16 cellular contexts compared by ENCODE assay signal in the genomic region with DNA sequence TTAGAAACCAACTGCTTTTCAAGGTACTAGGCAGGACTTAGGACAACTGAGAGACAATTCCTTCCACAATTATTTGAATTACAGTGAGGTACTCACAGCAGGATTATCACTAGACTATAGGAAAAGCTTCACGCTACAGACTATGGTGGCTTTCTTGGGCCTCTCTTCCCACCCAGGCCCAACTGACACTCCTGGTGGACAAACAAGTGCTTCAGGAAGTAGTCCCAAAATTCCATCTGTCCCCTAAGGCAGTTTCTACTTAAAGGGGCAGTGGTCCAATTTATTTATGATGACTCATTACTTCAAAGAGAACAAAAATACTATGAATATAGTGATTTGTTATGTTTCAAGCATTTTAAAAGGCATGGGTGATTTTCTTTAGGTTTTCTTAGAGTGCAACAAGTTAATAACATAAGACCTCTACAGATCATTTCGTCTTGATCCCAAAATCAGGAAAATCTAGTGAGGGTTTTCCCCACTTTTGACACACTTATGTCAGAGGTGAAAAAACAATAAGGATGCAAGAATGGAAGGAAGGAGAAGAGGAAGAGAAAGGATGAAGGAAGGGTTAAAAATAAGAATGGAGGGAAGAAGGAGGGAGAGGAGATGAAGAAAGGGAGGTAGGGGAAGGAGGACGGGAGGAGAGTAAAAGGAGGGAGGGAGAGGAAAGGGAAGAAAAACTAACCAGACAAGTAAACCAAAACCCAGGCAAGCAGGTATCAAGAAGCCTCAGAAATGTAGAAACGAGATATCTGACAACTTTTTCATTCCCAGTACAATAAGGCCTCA.
A peak's percentile ranks its signal among the peaks of the same experiment; 100 is the strongest.
DNase-seq lines count a peak whose midpoint lies in the region; ATAC-seq and TF ChIP-seq lines count a peak whose summit lies in the region.
"Had no signal": no experiment of that assay in that cellular context is flagged by ENCODE, and none has a peak within 500 bp of the region (broad histone marks: within the 10 kb centered on the region; RNA-seq: fewer than 3 reads in every experiment).

No MANE protein-coding gene starts in this region.

- DNase-seq in ACHN: peak; percentile 38
- peak; percentile 27 for DNase-seq in HS-27A (ENCODE audit: low read depth)
- no peak for DNase-seq in body of pancreas
- peak; percentile 13 for DNase-seq in mesenchymal stem cell
- no peak for DNase-seq in stimulated activated naive B cell treated with anti-CD40 and anti-IgM and Interleukin-4, amounts not matched to agents 10 μg/mL and 1 μg/mL and 100 μg/mL, for 72 hours
- DNase-seq in iPS-NIHi7 (ENCODE audit: extremely low spot score): no peak
- no peak for DNase-seq in UCSD-AML1 (lab: John Stamatoyannopoulos, UW; ENCODE audit: unreplicated experiment)
- no peak for DNase-seq in MV-4-11 (lab: John Stamatoyannopoulos, UW)
- DNase-seq: activated CD4-positive, alpha-beta T cell treated with anti-CD3 and anti-CD28 coated beads, Interleukin-2, amount 50 U/mL, for 48 hours; activated naive CD4-positive, alpha-beta T cell treated with Interleukin-2 at 50 U/mL for 16 hours; hippocampal formation; uterus had no signal

- H2BK120ac ChIP-seq in mesenchymal stem cell (ENCODE audit: low read depth, low read length): no peak overlapping the region

- peak; percentile 50 for ATAC-seq in body of pancreas
- no peak for ATAC-seq in stimulated activated naive B cell treated with anti-CD40 and anti-IgM and Interleukin-4, amounts not matched to agents 10 μg/mL and 1 μg/mL and 100 μg/mL, for 72 hours (replicated peaks)
- ATAC-seq: sciatic nerve had no signal

- H3K79me1 ChIP-seq in mesenchymal stem cell (replicated peaks; ENCODE audit: low read length, poor library complexity, severe bottlenecking): peaks cover 16% of the 10 kb centered on the region

- no peak overlapping the region for H2AFZ ChIP-seq in mesenchymal stem cell (ENCODE audit: low read depth, low read length)

- H3K36me3 Mint-ChIP-seq in stimulated activated naive B cell treated with anti-CD40 and anti-IgM and Interleukin-4, amounts not matched to agents 10 μg/mL and 1 μg/mL and 100 μg/mL, for 72 hours: no peaks in the 10 kb centered on the region
- H3K36me3 Mint-ChIP-seq: CD14-positive monocyte had no signal

- H3K4me2 ChIP-seq in mesenchymal stem cell (ENCODE audit: low read length, poor library complexity, severe bottlenecking): no peak overlapping the region

- intact Hi-C loops in body of pancreas (cut with DNase I): no loop called here

- no peak overlapping the region for H2BK5ac ChIP-seq in mesenchymal stem cell (ENCODE audit: low read depth, low read length, poor library complexity, severe bottlenecking)

- H3K36me3 ChIP-seq in body of pancreas (replicated peaks in 1 of 2; ENCODE audit: insufficient read depth in 1 of 2, low read depth in 2 of 2) (no peaks in the 10 kb centered on the region), mesenchymal stem cell (ENCODE audit: control insufficient read depth in 1 of 2, insufficient read depth in 2 of 2, low read depth in 1 of 2, low read length in 2 of 2) (peaks cover 3 to 11% of the 10 kb centered on the region in 2 experiments)
- H3K36me3 ChIP-seq: uterus had no signal

- H3K27me3 Mint-ChIP-seq in stimulated activated naive B cell treated with anti-CD40 and anti-IgM and Interleukin-4, amounts not matched to agents 10 μg/mL and 1 μg/mL and 100 μg/mL, for 72 hours: no peaks in the 10 kb centered on the region

- H3K18ac ChIP-seq in mesenchymal stem cell (ENCODE audit: low read depth in 1 of 2, low read length in 2 of 2): no peak overlapping the region

- no peak overlapping the region for H3K4ac ChIP-seq in mesenchymal stem cell (ENCODE audit: low read depth in 1 of 2, low read length in 2 of 2)

- peak in 3 of 7 experiments; percentile 6 to 21 (median 19) for TF ChIP-seq CTCF in body of pancreas (IDR thresholded peaks at IDR 0.05)

- TF ChIP-seq POLR2A in body of pancreas (IDR thresholded peaks at IDR 0.05): no peak

- no peak overlapping the region for H4K91ac ChIP-seq in mesenchymal stem cell (ENCODE audit: low read length)

- no peak overlapping the region for H2BK15ac ChIP-seq in mesenchymal stem cell (ENCODE audit: low read depth, poor library complexity, severe bottlenecking)

- H3K4me1 ChIP-seq in body of pancreas: peaks cover 15% of the 10 kb centered on the region
- peaks cover 3% of the 10 kb centered on the region for H3K4me1 ChIP-seq in mesenchymal stem cell (ENCODE audit: control insufficient read depth, insufficient read depth, low read depth, low read length)

- no peaks in the 10 kb centered on the region for H3K9me3 Mint-ChIP-seq in stimulated activated naive B cell treated with anti-CD40 and anti-IgM and Interleukin-4, amounts not matched to agents 10 μg/mL and 1 μg/mL and 100 μg/mL, for 72 hours
- H3K9me3 Mint-ChIP-seq: CD14-positive monocyte; T-helper 1 cell treated with Interleukin-12 subunit alpha and Interleukin-12 subunit beta and Interleukin-4 antibody, amounts not matched to agents 30 μg/mL and 1 μg/mL, for 36 hours had no signal

- no peak overlapping the region for H2BK12ac ChIP-seq in mesenchymal stem cell (ENCODE audit: low read length in 2 of 2)

- H3K4me1 Mint-ChIP-seq in stimulated activated naive B cell treated with anti-CD40 and anti-IgM and Interleukin-4, amounts not matched to agents 10 μg/mL and 1 μg/mL and 100 μg/mL, for 72 hours: no peaks in the 10 kb centered on the region
- H3K4me1 Mint-ChIP-seq: CD14-positive monocyte had no signal

- H3K27me3 ChIP-seq in body of pancreas: no peaks in the 10 kb centered on the region
- H3K27me3 ChIP-seq in mesenchymal stem cell (ENCODE audit: control insufficient read depth in 1 of 2, insufficient read depth in 1 of 2, low read length in 2 of 2): no peaks in the 10 kb centered on the region
- H3K27me3 ChIP-seq: uterus had no signal

- no peak overlapping the region for H3K14ac ChIP-seq in mesenchymal stem cell (ENCODE audit: low read length in 2 of 2)

- H4K8ac ChIP-seq in mesenchymal stem cell (ENCODE audit: low read length): no peak overlapping the region

- H3K27ac Mint-ChIP-seq in stimulated activated naive B cell treated with anti-CD40 and anti-IgM and Interleukin-4, amounts not matched to agents 10 μg/mL and 1 μg/mL and 100 μg/mL, for 72 hours: no peak overlapping the region
- H3K27ac Mint-ChIP-seq: CD14-positive monocyte; T-helper 1 cell treated with Interleukin-12 subunit alpha and Interleukin-12 subunit beta and Interleukin-4 antibody, amounts not matched to agents 30 μg/mL and 1 μg/mL, for 36 hours had no signal

- no peaks in the 10 kb centered on the region for H3K9me3 ChIP-seq in body of pancreas
- H3K9me3 ChIP-seq in mesenchymal stem cell (ENCODE audit: control insufficient read depth, low read length): no peaks in the 10 kb centered on the region
- H3K9me3 ChIP-seq: uterus had no signal

- peak overlapping the region; percentile 9 for H3K9ac ChIP-seq in mesenchymal stem cell (ENCODE audit: low read length)

- H3K4me3 ChIP-seq in body of pancreas (no peak overlapping the region), mesenchymal stem cell (ENCODE audit: insufficient read depth in 1 of 2, low read depth in 1 of 2, low read length in 2 of 2) (no peak overlapping the region)
- H3K4me3 ChIP-seq: uterus had no signal

- peak overlapping the region; percentile 73 for H2AK5ac ChIP-seq in mesenchymal stem cell (ENCODE audit: low read length, severe bottlenecking)

- no peak overlapping the region for H3K23ac ChIP-seq in mesenchymal stem cell (ENCODE audit: low read length in 2 of 2)

- in situ Hi-C loops in ACHN (cut with HindIII; ENCODE audit: low pct_ligation_motif_present, low pct_unique_long_range_greater_than_20kb, low sequenced_read_pairs): loop anchor here (25.0 kb wide), 1 partner anchor 562 kb away; no protein-coding TSS in a partner anchor

- no peak overlapping the region for H3K4me3 Mint-ChIP-seq in stimulated activated naive B cell treated with anti-CD40 and anti-IgM and Interleukin-4, amounts not matched to agents 10 μg/mL and 1 μg/mL and 100 μg/mL, for 72 hours
- H3K4me3 Mint-ChIP-seq: T-helper 1 cell treated with Interleukin-12 subunit alpha and Interleukin-12 subunit beta and Interleukin-4 antibody, amounts not matched to agents 30 μg/mL and 1 μg/mL, for 36 hours had no signal

- 62 to 71% methylated on average over 4 of the region's 4 CpGs for WGBS in body of pancreas, 2 donors
- 79% methylated on average over 2 of the region's 4 CpGs for WGBS in mesenchymal stem cell

- H3K27ac ChIP-seq in body of pancreas: no peak overlapping the region
- no peak overlapping the region for H3K27ac ChIP-seq in mesenchymal stem cell (ENCODE audit: low read length, poor library complexity, severe bottlenecking)
- H3K27ac ChIP-seq: HL-60 had no signal

Comparison
In these comparisons a context has a peak if more than half of its experiments do, and no peak if none do; other contexts are left out.
1. DNase-seq: peak in ACHN (single experiment), HS-27A (single experiment) and mesenchymal stem cell (single experiment); none in body of pancreas (0 of 4), stimulated activated naive B cell treated with anti-CD40 and anti-IgM and Interleukin-4, amounts not matched to agents 10 μg/mL and 1 μg/mL and 100 μg/mL, for 72 hours (single experiment), iPS-NIHi7 (single experiment), UCSD-AML1 (single experiment) and MV-4-11 (single experiment).